In the genomic region with DNA sequence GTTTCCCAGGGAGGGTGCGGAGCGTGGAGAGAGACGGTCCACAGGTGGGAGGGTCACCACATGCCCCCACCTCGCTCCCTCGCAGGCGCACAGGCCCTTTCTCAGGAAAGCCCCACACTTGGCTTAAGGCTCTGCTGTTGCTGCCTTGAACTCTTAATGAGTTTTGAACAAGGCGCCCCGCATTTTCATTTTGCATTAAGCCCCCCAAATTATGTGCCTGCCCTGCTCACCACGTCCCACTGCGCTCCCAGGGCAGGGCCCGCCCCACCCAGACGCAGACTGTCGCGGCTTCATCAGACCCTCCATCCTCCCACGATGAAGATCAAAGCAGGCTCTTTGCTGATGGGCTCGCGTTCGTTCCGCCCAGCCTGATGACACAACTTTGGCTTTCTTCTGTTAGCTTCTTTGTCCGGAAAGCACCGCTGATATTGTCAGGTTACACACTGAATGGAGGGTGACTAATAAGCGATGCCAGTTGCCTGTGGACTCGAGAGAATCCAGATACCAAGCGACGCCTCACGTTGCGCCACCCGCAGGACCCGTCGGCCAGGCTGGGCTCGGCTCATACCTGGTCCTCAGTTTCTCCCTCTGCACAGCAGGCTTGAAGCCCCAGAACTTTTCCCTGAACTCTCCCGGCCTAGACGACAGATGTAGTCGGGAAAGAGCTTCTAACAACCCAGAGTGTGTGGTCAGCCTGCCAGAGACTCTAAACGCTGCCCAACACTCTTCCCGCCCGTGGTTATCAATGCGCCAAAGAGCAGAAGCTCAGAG, we compare ENCODE assay signal across 18 cellular contexts. TPM values are rescaled to one million over a fixed set of nuclear protein-coding genes. Genes with fewer than 3 reads are reported as not detected.
DNase-seq lines count a peak whose midpoint lies in the region; ATAC-seq and TF ChIP-seq lines count a peak whose summit lies in the region.
"Had no signal": no experiment of that assay in that cellular context is flagged by ENCODE, and none has a peak within 500 bp of the region (broad histone marks: within the 10 kb centered on the region; RNA-seq: fewer than 3 reads in every experiment).

No MANE protein-coding gene starts in this region.

- TF ChIP-seq EP300 in ovary (IDR thresholded peaks at IDR 0.05), result no peak

- peaks cover 14% of the 10 kb centered on the region for H3K9me3 Mint-ChIP-seq in nephron progenitor cell
- peaks cover 15% of the 10 kb centered on the region for H3K9me3 Mint-ChIP-seq in neural progenitor cell
- H3K9me3 Mint-ChIP-seq: activated naive CD8-positive, alpha-beta T cell treated with anti-CD3 and anti-CD28 coated beads for 36 hours; CD8-positive, alpha-beta memory T cell had no signal

- H3K4me3 Mint-ChIP-seq in nephron progenitor cell (no peak overlapping the region), neural progenitor cell (no peak overlapping the region)
- H3K4me3 Mint-ChIP-seq: activated naive CD8-positive, alpha-beta T cell treated with anti-CD3 and anti-CD28 coated beads for 36 hours; CD8-positive, alpha-beta memory T cell had no signal

- H3K79me2 ChIP-seq in neural progenitor cell (ENCODE audit: low read depth), result no peaks in the 10 kb centered on the region

- no peaks in the 10 kb centered on the region for H3K27me3 ChIP-seq in ovary
- no peaks in the 10 kb centered on the region for H3K27me3 ChIP-seq in aorta (ENCODE audit: control insufficient read depth in 1 of 2, insufficient read depth in 2 of 2, low read length in 1 of 2)
- no peaks in the 10 kb centered on the region for H3K27me3 ChIP-seq in neural progenitor cell

- no peaks in the 10 kb centered on the region for H3K36me3 Mint-ChIP-seq in nephron progenitor cell (ENCODE audit: low read depth)
- H3K36me3 Mint-ChIP-seq in neural progenitor cell, result no peaks in the 10 kb centered on the region
- H3K36me3 Mint-ChIP-seq: activated naive CD8-positive, alpha-beta T cell treated with anti-CD3 and anti-CD28 coated beads for 36 hours had no signal

- ATAC-seq in left cardiac atrium (peak; percentile 24 to 35), aorta (ENCODE audit: low FRiP score) (peak; percentile 30), HG03565 (IDR thresholded peaks at IDR 0.05; ENCODE audit: unreplicated experiment) (no peak)
- ATAC-seq: stimulated activated naive CD8-positive, alpha-beta T cell treated with anti-CD3 and anti-CD28 coated beads, Interleukin-15, Interleukin-2, amounts not matched to agents 100 U/mL and 50 U/mL, for 24 hours had no signal

- H3K27ac Mint-ChIP-seq in nephron progenitor cell, result no peak overlapping the region
- no peak overlapping the region for H3K27ac Mint-ChIP-seq in neural progenitor cell
- H3K27ac Mint-ChIP-seq: activated naive CD8-positive, alpha-beta T cell treated with anti-CD3 and anti-CD28 coated beads for 36 hours; CD8-positive, alpha-beta memory T cell had no signal

- H3K27ac ChIP-seq in ovary, result peak overlapping the region in 1 of 2 donors; percentile 29
- H3K27ac ChIP-seq in aorta (ENCODE audit: low read depth in 1 of 2, low read length in 2 of 2), result peak overlapping the region; percentile 66 to 68
- H3K27ac ChIP-seq in neural progenitor cell, result no peak overlapping the region

- no peaks in the 10 kb centered on the region for H3F3A ChIP-seq in neural progenitor cell (ENCODE audit: low read depth)

- H3K4me3 ChIP-seq in ovary, result no peak overlapping the region
- H3K4me3 ChIP-seq in aorta (ENCODE audit: low read length in 2 of 2), result no peak overlapping the region
- no peak overlapping the region for H3K4me3 ChIP-seq in neural progenitor cell
- H3K4me3 ChIP-seq: A549 had no signal

- H3K4me1 ChIP-seq in ovary (ENCODE audit: insufficient read depth) (peaks cover 2% of the 10 kb centered on the region), aorta (ENCODE audit: control insufficient read depth in 1 of 2, insufficient read depth in 2 of 2, low read length in 2 of 2) (no peaks in the 10 kb centered on the region), neural progenitor cell (no peaks in the 10 kb centered on the region)

- no peak overlapping the region for H2AFZ ChIP-seq in neural progenitor cell (replicated peaks)

- intact Hi-C loops in left cardiac atrium (cut with DNase I) (no loop called here), ovary (cut with DNase I) (loop anchor here in 2 of 4 donors (5.0 to 10.0 kb wide), 2 partner anchors 88 to 91 kb away; no protein-coding TSS in a partner anchor), aorta (cut with DNase I) (loop anchor here (5.0 kb wide), 2 partner anchors 67 to 72 kb away; no protein-coding TSS in a partner anchor)

- TF ChIP-seq POLR2A in ovary (IDR thresholded peaks at IDR 0.05), result no peak

- no peak overlapping the region for H3K9ac ChIP-seq in neural progenitor cell

- peaks cover 40% of the 10 kb centered on the region for H3K4me1 Mint-ChIP-seq in nephron progenitor cell
- H3K4me1 Mint-ChIP-seq in neural progenitor cell, result peaks cover 21% of the 10 kb centered on the region
- H3K4me1 Mint-ChIP-seq: CD8-positive, alpha-beta memory T cell had no signal

- H3K36me3 ChIP-seq in ovary (no peaks in the 10 kb centered on the region), aorta (ENCODE audit: control insufficient read depth in 1 of 2, insufficient read depth in 2 of 2, low read length in 1 of 2) (no peaks in the 10 kb centered on the region), neural progenitor cell (no peaks in the 10 kb centered on the region)

- 84 to 88% (median 85%) methylated on average over 38 of the region's 38 CpGs for WGBS in ovary, 3 donors
- WGBS in aorta, 2 donors, result 68 to 70% methylated on average over 38 of the region's 38 CpGs

- H3K27me3 Mint-ChIP-seq in nephron progenitor cell (ENCODE audit: low read depth, poor library complexity) (peaks cover 7% of the 10 kb centered on the region), neural progenitor cell (ENCODE audit: insufficient read depth, low read depth) (peaks cover 11% of the 10 kb centered on the region)
- H3K27me3 Mint-ChIP-seq: activated naive CD8-positive, alpha-beta T cell treated with anti-CD3 and anti-CD28 coated beads for 36 hours had no signal

- no peak for TF ChIP-seq CTCF in ovary (IDR thresholded peaks at IDR 0.05)
- no peak for TF ChIP-seq CTCF in nephron progenitor cell (IDR thresholded peaks at IDR 0.05)
- no peak for TF ChIP-seq CTCF in neural progenitor cell (IDR thresholded peaks at IDR 0.05)

- H3K4me2 ChIP-seq in neural progenitor cell, result no peak overlapping the region
- H3K4me2 ChIP-seq: A549 had no signal

- DNase-seq in activated effector memory CD4-positive, alpha-beta T cell treated with anti-CD3 and anti-CD28 coated beads, Interleukin-2, amount 50 U/mL, for 16 hours, result peak; percentile 28
- DNase-seq in activated effector memory CD4-positive, alpha-beta T cell treated with Interleukin-2 at 50 U/mL for 16 hours, result no peak
- no peak for DNase-seq in left cardiac atrium
- peak in 3 of 5 donors; percentile 18 to 35 (median 30) for DNase-seq in ovary
- peak; percentile 52 to 79 for DNase-seq in aorta
- no peak for DNase-seq in nephron progenitor cell
- no peak for DNase-seq in neural progenitor cell (ENCODE audit: low spot score)
- DNase-seq: activated naive CD8-positive, alpha-beta T cell treated with anti-CD3 and anti-CD28 coated beads for 36 hours; CD8-positive, alpha-beta memory T cell; cortex of kidney; NCI-H1048; NCI-H2227 treated with DMSO at 0.1 percent for 48 hours; retina; stimulated activated naive CD8-positive, alpha-beta T cell treated with anti-CD3 and anti-CD28 coated beads, Interleukin-15, Interleukin-2, amounts not matched to agents 100 U/mL and 50 U/mL, for 24 hours had no signal

- H3K9me3 ChIP-seq in ovary, result no peaks in the 10 kb centered on the region
- H3K9me3 ChIP-seq in aorta (ENCODE audit: control insufficient read depth, low read length), result no peaks in the 10 kb centered on the region
- no peaks in the 10 kb centered on the region for H3K9me3 ChIP-seq in neural progenitor cell (ENCODE audit: low read depth)
- H3K9me3 ChIP-seq: A549 had no signal

- H4K20me1 ChIP-seq in neural progenitor cell (ENCODE audit: low read depth), result no peaks in the 10 kb centered on the region

RNA-seq across cellular contexts. Expression of a gene that starts 9.5 kb away (rescaled TPM):
- not detected for total RNA-seq in left cardiac atrium
- total RNA-seq in ovary, result 1 to 10 TPM in 1 of 7 donors, not detected in 6; 1.5 TPM
- under 1 TPM in 1 of 2 donors, not detected in 1; 0.02 TPM for polyA plus RNA-seq in ovary
- not detected for total RNA-seq in aorta
- under 1 TPM; 0.10 to 0.13 TPM for polyA plus RNA-seq in aorta
- not detected in 2 replicates for total RNA-seq in neural progenitor cell (ENCODE audit: low replicate concordance)
- total RNA-seq: activated naive CD8-positive, alpha-beta T cell treated with anti-CD3 and anti-CD28 coated beads for 36 hours; CD8-positive, alpha-beta memory T cell; G401; mononuclear cell had no signal
- polyA plus RNA-seq: A549; CD8-positive, alpha-beta memory T cell had no signal

RNA-seq across cellular contexts. Expression of a gene that starts 34.9 kb away (rescaled TPM):
- not detected for total RNA-seq in left cardiac atrium
- 1 to 10 TPM in 1 of 7 donors, not detected in 6; 1.7 TPM for total RNA-seq in ovary
- polyA plus RNA-seq in ovary, result not detected
- not detected for total RNA-seq in aorta
- polyA plus RNA-seq in aorta, result not detected
- total RNA-seq in neural progenitor cell (ENCODE audit: low replicate concordance), result not detected in 2 replicates
- total RNA-seq: activated naive CD8-positive, alpha-beta T cell treated with anti-CD3 and anti-CD28 coated beads for 36 hours; CD8-positive, alpha-beta memory T cell; G401; mononuclear cell had no signal
- polyA plus RNA-seq: A549; CD8-positive, alpha-beta memory T cell had no signal

Comparison
In these comparisons a context has a peak if more than half of its experiments do, and no peak if none do; other contexts are left out.
1. DNase-seq: peak in activated effector memory CD4-positive, alpha-beta T cell treated with anti-CD3 and anti-CD28 coated beads, Interleukin-2, amount 50 U/mL, for 16 hours (single experiment), ovary (3 of 5) and aorta (2 of 2); none in activated effector memory CD4-positive, alpha-beta T cell treated with Interleukin-2 at 50 U/mL for 16 hours (single experiment), left cardiac atrium (single experiment), nephron progenitor cell (single experiment) and neural progenitor cell (single experiment).
2. intact Hi-C loops: an anchor here in aorta (5.0 kb wide); none called in left cardiac atrium.